16 cellular contexts compared by ENCODE assay signal in genomic region chr13:94123543-94123942, GRCh38.
"Had no signal": no experiment of that assay in that cellular context is flagged by ENCODE, and none has a peak within 500 bp of the region (broad histone marks: within the 10 kb centered on the region; RNA-seq: fewer than 3 reads in every experiment).

No MANE protein-coding gene starts in this region.

- H3K27ac ChIP-seq: dorsolateral prefrontal cortex, stomach, thoracic aorta had no signal

- H3K27me3 ChIP-seq: dorsolateral prefrontal cortex, right lobe of liver, stomach had no signal

- H3K9me3 ChIP-seq: prostate gland, right lobe of liver, stomach, thoracic aorta had no signal

- DNase-seq: cortex of kidney; dorsolateral prefrontal cortex; effector CD8-positive, alpha-beta T cell; foreskin fibroblast; left colon; mammary epithelial cell; natural killer cell; right lobe of liver; stimulated activated CD4-positive, alpha-beta T cell treated with anti-CD3 and anti-CD28 coated beads, Interleukin-2, amount 100 ng/mL, for 24 hours; stimulated activated CD4-positive, alpha-beta T cell treated with anti-CD3 and anti-CD28 coated beads, Interleukin-4, amount 100 ng/mL, for 4 hours; stimulated activated naive B cell treated with anti-CD40 and anti-IgM and Interleukin-4, amounts not matched to agents 10 μg/mL and 1 μg/mL and 100 μg/mL, for 72 hours; stomach; substantia nigra; trophoblast cell had no signal

- H3K4me3 ChIP-seq: dorsolateral prefrontal cortex, prostate gland, right lobe of liver, stomach, thoracic aorta had no signal

- H3K4me1 ChIP-seq: prostate gland, stomach had no signal

- H3K36me3 ChIP-seq: prostate gland, right lobe of liver, stomach, thoracic aorta had no signal

- ATAC-seq: left colon; natural killer cell; stimulated activated naive B cell treated with anti-CD40 and anti-IgM and Interleukin-4, amounts not matched to agents 10 μg/mL and 1 μg/mL and 100 μg/mL, for 72 hours had no signal
